Comparison of ENCODE assay signal across 8 cellular contexts in the genomic region with DNA sequence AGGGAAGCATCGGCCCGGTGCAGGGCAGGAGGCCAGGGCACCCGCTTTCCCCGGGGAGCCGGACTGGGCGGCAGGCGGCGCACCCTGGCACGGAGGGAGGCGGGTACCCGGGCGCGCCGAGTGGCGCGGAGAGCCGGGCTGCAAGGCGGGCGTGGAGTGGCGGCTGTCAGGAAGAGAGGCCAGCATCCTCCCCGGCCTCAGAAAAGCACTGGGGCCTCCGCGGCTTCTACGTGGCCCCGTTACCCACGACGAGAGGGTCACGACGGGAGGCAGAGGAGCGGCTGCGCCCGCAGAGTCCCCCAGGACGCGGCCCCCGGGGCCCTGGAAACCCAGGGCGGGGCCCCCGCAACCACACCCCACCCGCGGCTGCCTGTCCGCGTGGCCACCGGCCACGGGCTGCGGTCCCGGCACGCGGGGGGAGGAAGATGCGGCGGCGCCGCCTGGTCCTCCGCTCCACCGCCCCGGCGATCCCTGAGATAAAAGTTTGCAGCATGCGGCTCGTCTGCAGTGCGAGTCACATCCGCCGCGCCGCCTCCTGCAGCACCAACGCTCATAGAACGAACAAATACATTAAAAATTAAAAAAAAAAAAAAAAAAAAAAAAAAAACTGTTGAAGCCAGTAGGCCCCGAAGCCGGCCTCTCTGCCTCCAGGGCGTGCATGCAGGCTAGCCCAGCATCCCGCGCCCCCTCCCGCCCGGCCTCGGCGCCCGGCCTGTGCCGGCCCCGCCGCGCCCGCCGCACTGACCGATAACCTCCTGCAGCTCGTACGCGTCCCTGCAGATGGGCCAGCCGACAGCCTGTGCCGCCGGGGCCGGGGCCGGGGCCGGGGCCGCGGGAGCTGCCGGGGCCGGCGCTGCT. TPM values are rescaled to one million over a fixed set of nuclear protein-coding genes. Genes with fewer than 3 reads are reported as not detected.
DNase-seq lines count a peak whose midpoint lies in the region; ATAC-seq and TF ChIP-seq lines count a peak whose summit lies in the region.

No MANE protein-coding gene starts in this region.

- peak; percentile 52 for ATAC-seq in GM19438 (IDR thresholded peaks at IDR 0.05; ENCODE audit: low read depth, unreplicated experiment)
- peak; percentile 38 for ATAC-seq in HG03558 (IDR thresholded peaks at IDR 0.05; ENCODE audit: extremely low read depth, unreplicated experiment)
- ATAC-seq in omental fat pad (ENCODE audit: low FRiP score): peak; percentile 67

- peak overlapping the region; percentile 87 to 93 (median 92) for H3K4me3 Mint-ChIP-seq in CD8-positive, alpha-beta memory T cell
- H3K4me3 Mint-ChIP-seq in activated naive CD4-positive, alpha-beta T cell treated with anti-CD3 and anti-CD28 coated beads, Interleukin-2, amount 10 ng/mL, durations not matched to agents 7 days and 5 days: peak overlapping the region; percentile 92

- H3K36me3 ChIP-seq in CD8-positive, alpha-beta memory T cell (ENCODE audit: insufficient read depth, low read length): no peaks in the 10 kb centered on the region
- no peaks in the 10 kb centered on the region for H3K36me3 ChIP-seq in SJSA1

- CTCF ChIA-PET in CD8-positive, alpha-beta memory T cell (lab: Charles Lee): interaction anchor here (0.7 to 0.9 kb wide), 2 partner anchors 51 to 128 kb away, joined by 3 read pairs; no protein-coding TSS in a partner anchor
- CTCF ChIA-PET in activated naive CD4-positive, alpha-beta T cell treated with anti-CD3 and anti-CD28 coated beads, Interleukin-2, amount 10 ng/mL, durations not matched to agents 7 days and 5 days (lab: Charles Lee): interaction anchor here (1.9 kb wide), 1 partner anchor 51 kb away, joined by 7 read pairs; no protein-coding TSS in a partner anchor

- POLR2A ChIA-PET in CD8-positive, alpha-beta memory T cell (lab: Charles Lee): no interaction called here

- H3K4me1 Mint-ChIP-seq in CD8-positive, alpha-beta memory T cell: peaks cover 40 to 43% (median 43%) of the 10 kb centered on the region in 3 donors
- H3K4me1 Mint-ChIP-seq in activated naive CD4-positive, alpha-beta T cell treated with anti-CD3 and anti-CD28 coated beads, Interleukin-2, amount 10 ng/mL, durations not matched to agents 7 days and 5 days: peaks cover 45% of the 10 kb centered on the region

- H3K36me3 Mint-ChIP-seq in CD8-positive, alpha-beta memory T cell: peaks cover 0 to 4% (median 0%) of the 10 kb centered on the region in 3 donors
- peaks cover 4% of the 10 kb centered on the region for H3K36me3 Mint-ChIP-seq in activated naive CD4-positive, alpha-beta T cell treated with anti-CD3 and anti-CD28 coated beads, Interleukin-2, amount 10 ng/mL, durations not matched to agents 7 days and 5 days

- H3K27me3 ChIP-seq in CD8-positive, alpha-beta memory T cell (ENCODE audit: insufficient read depth, low read length, poor library complexity, severe bottlenecking): no peaks in the 10 kb centered on the region
- H3K27me3 ChIP-seq in SJSA1 (replicated peaks): no peaks in the 10 kb centered on the region

- peak overlapping the region; percentile 71 for H3K4me3 ChIP-seq in CD8-positive, alpha-beta memory T cell (ENCODE audit: low read length)
- peak overlapping the region; percentile 75 for H3K4me3 ChIP-seq in SJSA1

- no peaks in the 10 kb centered on the region for H3K9me3 ChIP-seq in CD8-positive, alpha-beta memory T cell (ENCODE audit: low read length)
- H3K9me3 ChIP-seq in SJSA1 (replicated peaks): no peaks in the 10 kb centered on the region

- H3K4me1 ChIP-seq in CD8-positive, alpha-beta memory T cell (ENCODE audit: insufficient read depth, low read length): peaks cover 40% of the 10 kb centered on the region
- H3K4me1 ChIP-seq in SJSA1 (replicated peaks): peaks cover 36% of the 10 kb centered on the region

- H3K27me3 Mint-ChIP-seq in CD8-positive, alpha-beta memory T cell: peaks cover 0 to 4% of the 10 kb centered on the region in 2 donors
- no peaks in the 10 kb centered on the region for H3K27me3 Mint-ChIP-seq in activated naive CD4-positive, alpha-beta T cell treated with anti-CD3 and anti-CD28 coated beads, Interleukin-2, amount 10 ng/mL, durations not matched to agents 7 days and 5 days

- no peaks in the 10 kb centered on the region for H3K9me3 Mint-ChIP-seq in CD8-positive, alpha-beta memory T cell
- no peaks in the 10 kb centered on the region for H3K9me3 Mint-ChIP-seq in activated naive CD4-positive, alpha-beta T cell treated with anti-CD3 and anti-CD28 coated beads, Interleukin-2, amount 10 ng/mL, durations not matched to agents 7 days and 5 days

- peak overlapping the region; percentile 85 to 97 (median 93) for H3K27ac Mint-ChIP-seq in CD8-positive, alpha-beta memory T cell
- H3K27ac Mint-ChIP-seq in activated naive CD4-positive, alpha-beta T cell treated with anti-CD3 and anti-CD28 coated beads, Interleukin-2, amount 10 ng/mL, durations not matched to agents 7 days and 5 days: peak overlapping the region; percentile 96

- H3K27ac ChIP-seq in CD8-positive, alpha-beta memory T cell (ENCODE audit: low read depth, low read length): peak overlapping the region; percentile 74
- H3K27ac ChIP-seq in SJSA1 (peak overlapping the region; percentile 59; the same call in 1 of the 2 replicates), temporal lobe (ENCODE audit: low read depth, low read length) (peak overlapping the region; percentile 36)

- DNase-seq in CD8-positive, alpha-beta memory T cell: peak; percentile 81 to 93 (median 84)
- DNase-seq in SJSA1 (ENCODE audit: low read depth in 1 of 2, low spot score in 2 of 2) (peak; percentile 64 to 69), glomerular visceral epithelial cell (ENCODE audit: extremely low spot score) (peak; percentile 74), omental fat pad (ENCODE audit: low spot score) (no peak)
- peak; percentile 89 for DNase-seq in activated naive CD4-positive, alpha-beta T cell treated with anti-CD3 and anti-CD28 coated beads, Interleukin-2, amount 10 ng/mL, durations not matched to agents 7 days and 5 days

- peak in 1 of 3 donors; percentile 21 for TF ChIP-seq CTCF in omental fat pad (IDR thresholded peaks at IDR 0.05)

RNA-seq across cellular contexts. Expression of gene STK39, which starts 0.7 kb away (rescaled TPM):
- 10 to 100 TPM; 25.7 to 28.3 TPM for total RNA-seq in CD8-positive, alpha-beta memory T cell
- polyA plus RNA-seq in CD8-positive, alpha-beta memory T cell: 11.2 TPM
- total RNA-seq in SJSA1 (2014; rRNA removed; shearing (Covaris generic)): 16.9 and 18.3 TPM in 2 replicates
- total RNA-seq in omental fat pad: 10 to 100 TPM; 18.4 to 65.0 (median 27.1) TPM
- total RNA-seq in temporal lobe: 28.3 TPM
